Comparison of ENCODE assay signal across 15 cellular contexts in genomic region chr14:20262642-20263128, GRCh38. TPM values are rescaled to one million over a fixed set of nuclear protein-coding genes. Genes with fewer than 3 reads are reported as not detected.
DNase-seq lines count a peak whose midpoint lies in the region; ATAC-seq and TF ChIP-seq lines count a peak whose summit lies in the region.
"Had no signal": no experiment of that assay in that cellular context is flagged by ENCODE, and none has a peak within 500 bp of the region (broad histone marks: within the 10 kb centered on the region; RNA-seq: fewer than 3 reads in every experiment).

No MANE protein-coding gene starts in this region.

- no peaks in the 10 kb centered on the region for H3K9me3 ChIP-seq in SK-N-MC (ENCODE audit: low read depth, low read length)
- H3K9me3 ChIP-seq: neutrophil had no signal

- no peaks in the 10 kb centered on the region for H3K36me3 Mint-ChIP-seq in activated CD8-positive, alpha-beta T cell treated with anti-CD3 and anti-CD28 coated beads for 36 hours (ENCODE audit: low read depth)

- CTCF ChIA-PET in activated CD8-positive, alpha-beta T cell treated with anti-CD3 and anti-CD28 coated beads for 36 hours (lab: Charles Lee): no interaction called here

- H3K27ac ChIP-seq in SK-N-MC: peak overlapping the region; percentile 63
- H3K27ac ChIP-seq: neutrophil had no signal

- no peaks in the 10 kb centered on the region for H3K4me1 Mint-ChIP-seq in activated CD8-positive, alpha-beta T cell treated with anti-CD3 and anti-CD28 coated beads for 36 hours (ENCODE audit: low read depth)

- H3K27ac Mint-ChIP-seq in activated CD8-positive, alpha-beta T cell treated with anti-CD3 and anti-CD28 coated beads for 36 hours: no peak overlapping the region
- H3K27ac Mint-ChIP-seq: activated T-cell treated with anti-CD3 and anti-CD28 coated beads, Interleukin-2, amount 50 U/mL, for 72 hours had no signal

- peak overlapping the region; percentile 4 for H3K9ac ChIP-seq in SK-N-MC (ENCODE audit: insufficient read length)

- no peaks in the 10 kb centered on the region for H3K27me3 Mint-ChIP-seq in activated CD8-positive, alpha-beta T cell treated with anti-CD3 and anti-CD28 coated beads for 36 hours

- DNase-seq in A172 (ENCODE audit: low spot score) (peak; percentile 66), H4 (ENCODE audit: low spot score) (peak; percentile 58), SK-N-MC (ENCODE audit: low read depth, low spot score) (peak; percentile 32), fibroblast of villous mesenchyme (ENCODE audit: low read depth) (peak; percentile 23)
- no peak for DNase-seq in activated CD8-positive, alpha-beta T cell treated with anti-CD3 and anti-CD28 coated beads for 36 hours
- DNase-seq in stimulated activated CD4-positive, alpha-beta T cell treated with anti-CD3 and anti-CD28 coated beads, Interleukin-1b, Interleukin-23, amount 100 ng/mL, for 48 hours: no peak
- DNase-seq: activated T-cell treated with anti-CD3 and anti-CD28 coated beads, Interleukin-2, amount 50 U/mL, for 72 hours; dermis blood vessel endothelial cell; KBM-7; NCI-H510A treated with DMSO at 0.1 percent for 48 hours; stimulated activated CD4-positive, alpha-beta T cell treated with anti-CD3 and anti-CD28 coated beads, Interleukin-4, amount 100 ng/mL, for 24 hours; T-helper 2 cell had no signal

- H3K36me3 ChIP-seq in SK-N-MC (ENCODE audit: insufficient read depth, low read length): no peaks in the 10 kb centered on the region
- H3K36me3 ChIP-seq: neutrophil had no signal

- no peak overlapping the region for H3K4me3 Mint-ChIP-seq in activated CD8-positive, alpha-beta T cell treated with anti-CD3 and anti-CD28 coated beads for 36 hours
- H3K4me3 Mint-ChIP-seq: activated T-cell treated with anti-CD3 and anti-CD28 coated beads, Interleukin-2, amount 50 U/mL, for 72 hours had no signal

- ATAC-seq in activated CD8-positive, alpha-beta T cell treated with anti-CD3 and anti-CD28 coated beads for 36 hours: no peak
- no peak for ATAC-seq in HG02798 (IDR thresholded peaks at IDR 0.05; ENCODE audit: poor library complexity, unreplicated experiment)
- ATAC-seq in GM19351 (IDR thresholded peaks at IDR 0.05; ENCODE audit: unreplicated experiment): no peak
- ATAC-seq: activated T-cell treated with anti-CD3 and anti-CD28 coated beads, Interleukin-2, amount 50 U/mL, for 72 hours had no signal

- H3K4me3 ChIP-seq in SK-N-MC: peak overlapping the region; percentile 14; the same call in 1 of the 2 replicates
- no peak overlapping the region for H3K4me3 ChIP-seq in fibroblast of villous mesenchyme (ENCODE audit: low read depth, low read length)

- intact Hi-C loops in activated CD8-positive, alpha-beta T cell treated with anti-CD3 and anti-CD28 coated beads for 36 hours (cut with micrococcal nuclease): no loop called here

- POLR2A ChIA-PET in activated CD8-positive, alpha-beta T cell treated with anti-CD3 and anti-CD28 coated beads for 36 hours (lab: Charles Lee): no interaction called here

- H3K9me3 Mint-ChIP-seq in activated CD8-positive, alpha-beta T cell treated with anti-CD3 and anti-CD28 coated beads for 36 hours: no peaks in the 10 kb centered on the region
- H3K9me3 Mint-ChIP-seq: activated T-cell treated with anti-CD3 and anti-CD28 coated beads, Interleukin-2, amount 50 U/mL, for 72 hours had no signal

- TF ChIP-seq CTCF in fibroblast of villous mesenchyme (IDR thresholded peaks at IDR 0.05; ENCODE audit: insufficient read depth, low read depth, low read length): no peak
- no peak for TF ChIP-seq CTCF in activated CD8-positive, alpha-beta T cell treated with anti-CD3 and anti-CD28 coated beads for 36 hours (IDR thresholded peaks at IDR 0.05)

RNA-seq across cellular contexts. Expression of gene OR11H4, which starts 23.6 kb away (rescaled TPM):
- total RNA-seq in A172 (2014; rRNA removed; shearing (Covaris generic)): not detected in 2 replicates
- not detected in 2 replicates for total RNA-seq in H4 (2014; rRNA removed; shearing (Covaris generic))
- not detected in 2 replicates for total RNA-seq in fibroblast of villous mesenchyme
- not detected for total RNA-seq in activated CD8-positive, alpha-beta T cell treated with anti-CD3 and anti-CD28 coated beads for 36 hours
- total RNA-seq: activated T-cell treated with anti-CD3 and anti-CD28 coated beads, Interleukin-2, amount 50 U/mL, for 72 hours; dermis blood vessel endothelial cell had no signal

RNA-seq across cellular contexts. Expression of gene OR11H7, which starts 33.9 kb away (rescaled TPM):
- total RNA-seq in A172 (2014; rRNA removed; shearing (Covaris generic)): not detected in 2 replicates
- total RNA-seq in H4 (2014; rRNA removed; shearing (Covaris generic)): not detected in 2 replicates
- not detected in 2 replicates for total RNA-seq in fibroblast of villous mesenchyme
- not detected for total RNA-seq in activated CD8-positive, alpha-beta T cell treated with anti-CD3 and anti-CD28 coated beads for 36 hours
- total RNA-seq: activated T-cell treated with anti-CD3 and anti-CD28 coated beads, Interleukin-2, amount 50 U/mL, for 72 hours; dermis blood vessel endothelial cell had no signal

RNA-seq across cellular contexts. Expression of gene OR11H6, which starts 39.2 kb away (rescaled TPM):
- not detected in 2 replicates for total RNA-seq in A172 (2014; rRNA removed; shearing (Covaris generic))
- total RNA-seq in H4 (2014; rRNA removed; shearing (Covaris generic)): not detected in 2 replicates
- total RNA-seq in fibroblast of villous mesenchyme: not detected in 2 replicates
- not detected for total RNA-seq in activated CD8-positive, alpha-beta T cell treated with anti-CD3 and anti-CD28 coated beads for 36 hours
- total RNA-seq: activated T-cell treated with anti-CD3 and anti-CD28 coated beads, Interleukin-2, amount 50 U/mL, for 72 hours; dermis blood vessel endothelial cell had no signal

RNA-seq across cellular contexts. Expression of gene TTC5, which starts 43.1 kb away (rescaled TPM):
- total RNA-seq in A172 (2014; rRNA removed; shearing (Covaris generic)): 10.6 and 16.8 TPM in 2 replicates
- 18.5 and 24.2 TPM in 2 replicates for total RNA-seq in H4 (2014; rRNA removed; shearing (Covaris generic))
- total RNA-seq in fibroblast of villous mesenchyme: 14.8 and 16.8 TPM in 2 replicates
- 10 to 100 TPM; 20.6 to 20.8 TPM for total RNA-seq in activated CD8-positive, alpha-beta T cell treated with anti-CD3 and anti-CD28 coated beads for 36 hours

Comparison
In these comparisons a context has a peak if more than half of its experiments do, and no peak if none do; other contexts are left out.
1. DNase-seq: peak in A172 (single experiment), H4 (single experiment), SK-N-MC (single experiment) and fibroblast of villous mesenchyme (single experiment); none in activated CD8-positive, alpha-beta T cell treated with anti-CD3 and anti-CD28 coated beads for 36 hours (single experiment) and stimulated activated CD4-positive, alpha-beta T cell treated with anti-CD3 and anti-CD28 coated beads, Interleukin-1b, Interleukin-23, amount 100 ng/mL, for 48 hours (single experiment).